20 cellular contexts compared by ENCODE assay signal in genomic region chr2:30899655-30900054, GRCh38.
DNase-seq lines count a peak whose midpoint lies in the region; TF ChIP-seq lines count a peak whose summit lies in the region.
"Had no signal": no experiment of that assay in that cellular context is flagged by ENCODE, and none has a peak within 500 bp of the region (broad histone marks: within the 10 kb centered on the region; RNA-seq: fewer than 3 reads in every experiment).

No MANE protein-coding gene starts in this region.

- H3K4me3 ChIP-seq in WERI-Rb-1 (ENCODE audit: low read depth, low read length) (no peak overlapping the region), mesendoderm (ENCODE audit: low read length) (no peak overlapping the region)
- H3K4me3 ChIP-seq: A549, GM12878, HAP-1 had no signal

- no peak overlapping the region for H3K4me2 ChIP-seq in mesendoderm (ENCODE audit: low read length)
- H3K4me2 ChIP-seq: A549 had no signal

- no CpG with 5 or more reads among the region's 13 CpGs for WGBS in mesendoderm (ENCODE audit: extremely low coverage, insufficient coverage, low lambda C conversion rate)

- H3K27me3 Mint-ChIP-seq in glutamatergic neuron (ENCODE audit: unreplicated experiment) (no peaks in the 10 kb centered on the region), type B pancreatic cell (peaks cover 29% of the 10 kb centered on the region)

- peak overlapping the region; percentile 34 for H3K27ac Mint-ChIP-seq in glutamatergic neuron (ENCODE audit: unreplicated experiment)
- no peak overlapping the region for H3K27ac Mint-ChIP-seq in type B pancreatic cell
- H3K27ac Mint-ChIP-seq: CD4-positive, alpha-beta T cell had no signal

- H3K9me3 ChIP-seq in WERI-Rb-1 (ENCODE audit: severe bottlenecking) = peaks cover 12% of the 10 kb centered on the region
- H3K9me3 ChIP-seq: A549, Caco-2, HAP-1 had no signal

- H3K79me2 ChIP-seq in mesendoderm (ENCODE audit: control insufficient read depth, insufficient read depth, low read length) = no peaks in the 10 kb centered on the region

- H3K27ac ChIP-seq in WERI-Rb-1 (no peak overlapping the region), mesendoderm (ENCODE audit: low read depth, low read length) (no peak overlapping the region)
- H3K27ac ChIP-seq: 22Rv1, A549, C4-2B, HL-60 had no signal

- no peak overlapping the region for H2BK5ac ChIP-seq in mesendoderm (ENCODE audit: low read length)

- H3K4me1 ChIP-seq in mesendoderm (ENCODE audit: control insufficient read depth, low read depth, low read length) = no peaks in the 10 kb centered on the region
- H3K4me1 ChIP-seq: A549, Caco-2, HAP-1 had no signal

- H3K79me1 ChIP-seq in mesendoderm (ENCODE audit: low read length) = no peaks in the 10 kb centered on the region

- H3K4me1 Mint-ChIP-seq in glutamatergic neuron (ENCODE audit: low read depth, unreplicated experiment) = peaks cover 14% of the 10 kb centered on the region
- H3K4me1 Mint-ChIP-seq in type B pancreatic cell (ENCODE audit: unreplicated experiment) = no peaks in the 10 kb centered on the region

- peak; percentile 59 for DNase-seq in NCI-H82 (lab: John Stamatoyannopoulos, UW)
- DNase-seq in NCI-H82 treated with DMSO at 0.1 percent for 48 hours (lab: John Stamatoyannopoulos, UW; ENCODE audit: unreplicated experiment) = no peak
- DNase-seq in WERI-Rb-1 = peak; percentile 61
- peak; percentile 42 for DNase-seq in glutamatergic neuron
- DNase-seq in type B pancreatic cell (ENCODE audit: extremely low spot score, unreplicated experiment) = peak; percentile 58
- no peak for DNase-seq in mesendoderm
- no peak for DNase-seq in OCI-M1 (lab: John Stamatoyannopoulos, UW)
- DNase-seq: AML-193; Caco-2; CD4-positive, alpha-beta T cell; DND-41; EL; GOT3; IMR-90 had no signal

- no peak overlapping the region for H3K18ac ChIP-seq in mesendoderm (ENCODE audit: low read length)

- no peaks in the 10 kb centered on the region for H3K36me3 ChIP-seq in WERI-Rb-1
- H3K36me3 ChIP-seq in mesendoderm (ENCODE audit: control insufficient read depth, insufficient read depth, low read length) = no peaks in the 10 kb centered on the region
- H3K36me3 ChIP-seq: HAP-1 had no signal

- no peak overlapping the region for H3K9ac ChIP-seq in mesendoderm (ENCODE audit: low read length)

- no peak overlapping the region for H4K5ac ChIP-seq in mesendoderm (ENCODE audit: low read length)

- peaks cover 37% of the 10 kb centered on the region for H3K27me3 ChIP-seq in WERI-Rb-1 (ENCODE audit: insufficient read depth, low read depth, severe bottlenecking)
- no peaks in the 10 kb centered on the region for H3K27me3 ChIP-seq in mesendoderm (ENCODE audit: insufficient read depth, low read length, poor library complexity)

- H2BK15ac ChIP-seq in mesendoderm (replicated peaks; ENCODE audit: low read depth) = no peak overlapping the region

- H3K9me3 Mint-ChIP-seq in glutamatergic neuron (ENCODE audit: unreplicated experiment) (no peaks in the 10 kb centered on the region), type B pancreatic cell (no peaks in the 10 kb centered on the region)
- H3K9me3 Mint-ChIP-seq: CD4-positive, alpha-beta T cell had no signal

- H3K56ac ChIP-seq in mesendoderm (ENCODE audit: low read length) = no peak overlapping the region

- H3K23ac ChIP-seq in mesendoderm (ENCODE audit: low read length) = no peak overlapping the region

- H3K4ac ChIP-seq in mesendoderm (ENCODE audit: low read depth, low read length) = no peak overlapping the region

- H3K36me3 Mint-ChIP-seq in glutamatergic neuron (ENCODE audit: unreplicated experiment) (no peaks in the 10 kb centered on the region), type B pancreatic cell (no peaks in the 10 kb centered on the region)

- no peak overlapping the region for H2AK5ac ChIP-seq in mesendoderm (ENCODE audit: low read length)

- TF ChIP-seq CTCF in WERI-Rb-1 (IDR thresholded peaks at IDR 0.05; ENCODE audit: low read depth, low read length) (no peak), glutamatergic neuron (IDR thresholded peaks at IDR 0.05; ENCODE audit: partially characterized antibody, unreplicated experiment) (no peak), type B pancreatic cell (conservative IDR thresholded peaks at IDR 0.05) (no peak)

- H4K8ac ChIP-seq in mesendoderm (ENCODE audit: low read depth, low read length) = no peak overlapping the region

- H2BK120ac ChIP-seq in mesendoderm (ENCODE audit: low read depth, low read length) = no peak overlapping the region

- H3K4me3 Mint-ChIP-seq in glutamatergic neuron (ENCODE audit: unreplicated experiment) = no peak overlapping the region
- no peak overlapping the region for H3K4me3 Mint-ChIP-seq in type B pancreatic cell
- H3K4me3 Mint-ChIP-seq: CD4-positive, alpha-beta T cell had no signal

Comparison
In these comparisons a context has a peak if more than half of its experiments do, and no peak if none do; other contexts are left out.
1. DNase-seq: peak in NCI-H82 (single experiment), WERI-Rb-1 (single experiment), glutamatergic neuron (single experiment) and type B pancreatic cell (single experiment); none in NCI-H82 treated with DMSO at 0.1 percent for 48 hours (single experiment), mesendoderm (single experiment) and OCI-M1 (single experiment).